ENCODE assay signal across 17 cellular contexts in the genomic region with DNA sequence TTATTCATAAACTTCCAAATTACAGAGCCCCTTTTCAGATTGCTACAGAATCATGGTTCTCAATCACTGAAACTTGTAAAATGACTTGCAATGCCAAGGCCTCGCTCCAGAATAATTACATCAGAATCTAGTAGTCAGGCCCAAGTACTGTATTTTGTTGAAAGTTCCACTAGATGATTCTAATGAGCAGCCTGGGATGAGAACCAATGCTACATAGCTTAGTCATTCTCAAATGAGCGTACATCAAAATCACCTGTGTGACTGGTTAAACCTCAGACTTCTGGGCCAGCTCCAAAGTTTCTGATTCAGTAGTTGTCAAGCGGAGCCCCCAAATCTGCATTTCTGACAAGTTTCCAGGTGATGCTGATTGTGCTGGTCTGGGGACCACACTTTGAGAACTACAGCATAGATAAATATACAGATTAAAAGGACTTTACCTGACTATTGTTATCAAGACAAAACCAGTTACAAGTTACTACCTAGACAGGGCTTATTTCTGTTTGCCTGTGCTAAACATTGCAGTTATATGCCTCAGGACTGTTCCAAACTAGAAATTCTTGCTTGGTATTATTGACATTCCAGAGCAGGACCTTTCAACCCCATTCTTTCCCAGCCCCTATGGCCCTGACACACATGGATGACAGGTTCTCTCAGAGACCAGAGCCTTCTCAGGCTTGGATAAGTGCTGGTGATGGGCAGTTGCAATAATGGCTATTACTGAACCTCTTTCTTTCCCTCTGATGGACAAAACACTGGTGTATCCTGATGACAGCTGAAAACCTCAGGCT.
DNase-seq lines count a peak whose midpoint lies in the region; ATAC-seq and TF ChIP-seq lines count a peak whose summit lies in the region.
"Had no signal": no experiment of that assay in that cellular context is flagged by ENCODE, and none has a peak within 500 bp of the region (broad histone marks: within the 10 kb centered on the region; RNA-seq: fewer than 3 reads in every experiment).

No MANE protein-coding gene starts in this region.

- intact Hi-C loops in upper lobe of right lung (cut with DNase I), result loop anchor here (10.0 kb wide), 1 partner anchor 140 kb away; no protein-coding TSS in a partner anchor

- no peak overlapping the region for H3K9ac ChIP-seq in parathyroid adenoma

- H3K4me1 ChIP-seq in parathyroid adenoma (peaks cover 23% of the 10 kb centered on the region), upper lobe of right lung (no peaks in the 10 kb centered on the region)

- H3K79me2 ChIP-seq in parathyroid adenoma, result no peaks in the 10 kb centered on the region

- H3K27ac ChIP-seq in parathyroid adenoma (peak overlapping the region; percentile 56), upper lobe of right lung (no peak overlapping the region)
- H3K27ac ChIP-seq: left ventricle myocardium inferior, SK-N-MC, upper lobe of left lung had no signal

- H3K4me2 ChIP-seq in parathyroid adenoma (ENCODE audit: low read length), result no peak overlapping the region
- H3K4me2 ChIP-seq: GM23338 had no signal

- ATAC-seq in GM21529 (IDR thresholded peaks at IDR 0.05; ENCODE audit: unreplicated experiment) (no peak), upper lobe of right lung (no peak), HG03280 (IDR thresholded peaks at IDR 0.05; ENCODE audit: unreplicated experiment) (no peak)
- ATAC-seq: GM23338 had no signal

- H2AFZ ChIP-seq in parathyroid adenoma, result peak overlapping the region; percentile 13
- H2AFZ ChIP-seq: GM23338 had no signal

- H3K9me3 ChIP-seq in parathyroid adenoma (ENCODE audit: control insufficient read depth, low read length) (no peaks in the 10 kb centered on the region), upper lobe of right lung (no peaks in the 10 kb centered on the region)
- H3K9me3 ChIP-seq: left ventricle myocardium inferior, upper lobe of left lung had no signal

- H3K27me3 ChIP-seq in parathyroid adenoma (ENCODE audit: control insufficient read depth, insufficient read depth, low read length) (no peaks in the 10 kb centered on the region), upper lobe of right lung (no peaks in the 10 kb centered on the region)
- H3K27me3 ChIP-seq: upper lobe of left lung had no signal

- peak; percentile 19 for DNase-seq in HuH-7.5 (ENCODE audit: low spot score)
- peak; percentile 58 for DNase-seq in astrocyte of the hippocampus (ENCODE audit: low read depth, low spot score)
- DNase-seq in glomerular visceral epithelial cell (ENCODE audit: extremely low spot score), result peak; percentile 46
- no peak for DNase-seq in COR-L47 (lab: John Stamatoyannopoulos, UW)
- DNase-seq in upper lobe of right lung, result no peak
- DNase-seq: activated CD4-positive, alpha-beta T cell treated with anti-CD3 and anti-CD28 coated beads, Interleukin-2, amount 10 ng/mL, durations not matched to agents 24 days and 14 days; activated CD8-positive, alpha-beta memory T cell treated with anti-CD3 and anti-CD28 coated beads, Interleukin-2, amount 50 U/mL, for 4 hours; activated naive CD4-positive, alpha-beta T cell treated with anti-CD3 and anti-CD28 coated beads, Interleukin-2, amount 50 U/mL, for 16 hours; left ventricle myocardium inferior; NCI-H1048; T-helper 9 cell; upper lobe of left lung had no signal

- TF ChIP-seq CTCF in parathyroid adenoma (IDR thresholded peaks at IDR 0.05) (no peak), upper lobe of right lung (IDR thresholded peaks at IDR 0.05) (no peak)

- H3K4me3 ChIP-seq in parathyroid adenoma (ENCODE audit: low read depth, low read length) (no peak overlapping the region), upper lobe of right lung (no peak overlapping the region)
- H3K4me3 ChIP-seq: GM23338, left ventricle myocardium inferior, SK-N-MC, upper lobe of left lung had no signal

- H3K36me3 ChIP-seq in parathyroid adenoma (ENCODE audit: control insufficient read depth, insufficient read depth, low read length) (no peaks in the 10 kb centered on the region), upper lobe of right lung (no peaks in the 10 kb centered on the region)
- H3K36me3 ChIP-seq: left ventricle myocardium inferior, upper lobe of left lung had no signal

Comparison
In these comparisons a context has a peak if more than half of its experiments do, and no peak if none do; other contexts are left out.
1. DNase-seq: peak in HuH-7.5 (single experiment), astrocyte of the hippocampus (single experiment) and glomerular visceral epithelial cell (single experiment); none in COR-L47 (single experiment) and upper lobe of right lung (single experiment).